In the genomic region with DNA sequence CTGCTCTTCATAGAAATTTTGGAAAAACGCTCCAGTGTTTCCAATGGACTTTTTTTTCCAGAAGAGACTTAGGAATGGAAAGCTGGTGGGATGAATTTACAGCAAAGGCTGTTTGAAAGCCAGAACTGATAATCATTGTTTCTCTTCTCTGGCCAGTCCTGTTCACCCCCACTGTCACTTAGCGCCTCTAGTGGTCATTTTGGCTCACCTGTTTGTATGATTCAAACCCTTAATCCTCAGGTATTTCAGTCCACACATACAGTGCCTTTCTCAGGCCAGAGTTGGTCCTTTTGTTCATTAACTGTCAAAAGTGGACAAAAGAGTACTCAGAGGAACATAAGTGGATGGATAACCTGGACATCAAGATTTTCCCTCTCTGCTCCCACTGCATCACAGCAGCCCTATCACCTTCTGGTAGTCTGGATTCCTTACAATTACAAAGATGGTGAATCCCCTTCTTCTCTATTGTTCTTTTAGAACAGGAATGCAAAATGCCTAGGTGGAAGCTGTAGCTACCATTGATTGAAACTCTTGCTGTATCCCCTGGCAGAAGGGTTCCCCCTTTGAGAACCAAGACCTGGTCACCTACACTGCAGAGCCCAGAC, we compare ENCODE assay signal across 8 cellular contexts.
DNase-seq lines count a peak whose midpoint lies in the region; ATAC-seq and TF ChIP-seq lines count a peak whose summit lies in the region.

No MANE protein-coding gene starts in this region.

- POLR2A ChIA-PET in activated CD4-positive, alpha-beta T cell treated with anti-CD3 and anti-CD28 coated beads, Interleukin-2, amount 10 ng/mL, durations not matched to agents 7 days and 5 days (lab: Charles Lee): no interaction called here

- peak; percentile 65 for TF ChIP-seq CTCF in type B pancreatic cell (conservative IDR thresholded peaks at IDR 0.05)

- no peaks in the 10 kb centered on the region for H3K4me1 Mint-ChIP-seq in activated CD4-positive, alpha-beta T cell treated with anti-CD3 and anti-CD28 coated beads, Interleukin-2, amount 10 ng/mL, durations not matched to agents 7 days and 5 days
- no peaks in the 10 kb centered on the region for H3K4me1 Mint-ChIP-seq in type B pancreatic cell (ENCODE audit: unreplicated experiment)

- no peaks in the 10 kb centered on the region for H3K9me3 Mint-ChIP-seq in activated CD4-positive, alpha-beta T cell treated with anti-CD3 and anti-CD28 coated beads, Interleukin-2, amount 10 ng/mL, durations not matched to agents 7 days and 5 days
- no peaks in the 10 kb centered on the region for H3K9me3 Mint-ChIP-seq in type B pancreatic cell

- no peaks in the 10 kb centered on the region for H3K36me3 Mint-ChIP-seq in activated CD4-positive, alpha-beta T cell treated with anti-CD3 and anti-CD28 coated beads, Interleukin-2, amount 10 ng/mL, durations not matched to agents 7 days and 5 days (ENCODE audit: low read depth)
- no peaks in the 10 kb centered on the region for H3K36me3 Mint-ChIP-seq in type B pancreatic cell

- no peak overlapping the region for H3K27ac Mint-ChIP-seq in activated CD4-positive, alpha-beta T cell treated with anti-CD3 and anti-CD28 coated beads, Interleukin-2, amount 10 ng/mL, durations not matched to agents 7 days and 5 days
- H3K27ac Mint-ChIP-seq in type B pancreatic cell: no peak overlapping the region

- H3K4me3 Mint-ChIP-seq in activated CD4-positive, alpha-beta T cell treated with anti-CD3 and anti-CD28 coated beads, Interleukin-2, amount 10 ng/mL, durations not matched to agents 7 days and 5 days: no peak overlapping the region
- H3K4me3 Mint-ChIP-seq in type B pancreatic cell: no peak overlapping the region

- CTCF ChIA-PET in activated CD4-positive, alpha-beta T cell treated with anti-CD3 and anti-CD28 coated beads, Interleukin-2, amount 10 ng/mL, durations not matched to agents 7 days and 5 days (lab: Charles Lee): no interaction called here

- peak; percentile 23 for DNase-seq in activated CD4-positive, alpha-beta T cell treated with anti-CD3 and anti-CD28 coated beads, Interleukin-2, amount 10 ng/mL, durations not matched to agents 7 days and 5 days
- DNase-seq in activated CD4-positive, alpha-beta T cell treated with anti-CD3 and anti-CD28 coated beads, Interleukin-2, amount 50 U/mL, for 4 hours: no peak
- no peak for DNase-seq in type B pancreatic cell (ENCODE audit: extremely low spot score, unreplicated experiment)
- no peak for DNase-seq in activated CD8-positive, alpha-beta memory T cell treated with anti-CD3 and anti-CD28 coated beads for 24 hours
- DNase-seq in activated gamma-delta T cell (lab: John Stamatoyannopoulos, UW): no peak
- DNase-seq in AG08395 (ENCODE audit: low spot score): no peak

- ATAC-seq in HG03045 (IDR thresholded peaks at IDR 0.05; ENCODE audit: unreplicated experiment): peak; percentile 83
- ATAC-seq in SK-N-SH treated with all-trans-retinoic acid at 6 μM for 48 hours: peak; percentile 48; the same call in 1 of the 3 replicates

- H3K27me3 Mint-ChIP-seq in activated CD4-positive, alpha-beta T cell treated with anti-CD3 and anti-CD28 coated beads, Interleukin-2, amount 10 ng/mL, durations not matched to agents 7 days and 5 days: no peaks in the 10 kb centered on the region
- no peaks in the 10 kb centered on the region for H3K27me3 Mint-ChIP-seq in type B pancreatic cell

TF ChIP-seq in SK-N-SH treated with all-trans-retinoic acid at 6 μM for 48 hours, 23 proteins besides CTCF, POLR2A, EP300 and RAD21:
- TF ChIP-seq GLIS3 (CRISPR knock-in tag; IDR thresholded peaks at IDR 0.05) (no peak), OSR1 (CRISPR knock-in tag; IDR thresholded peaks at IDR 0.05) (no peak), RARB (CRISPR knock-in tag; IDR thresholded peaks at IDR 0.05) (no peak), PPARA (CRISPR knock-in tag; IDR thresholded peaks at IDR 0.05; ENCODE audit: borderline replicate concordance) (no peak), ZNF565 (CRISPR knock-in tag; conservative IDR thresholded peaks at IDR 0.05; ENCODE audit: low read depth) (no peak), ZC3H10 (CRISPR knock-in tag; IDR thresholded peaks at IDR 0.05) (no peak), ZNF70 (CRISPR knock-in tag; IDR thresholded peaks at IDR 0.05) (no peak), TCF4 (CRISPR knock-in tag; IDR thresholded peaks at IDR 0.05; ENCODE audit: borderline replicate concordance) (no peak), ZFP30 (CRISPR knock-in tag; IDR thresholded peaks at IDR 0.05) (no peak), PATZ1 (CRISPR knock-in tag; IDR thresholded peaks at IDR 0.05; ENCODE audit: borderline replicate concordance) (no peak), ZFP3 (CRISPR knock-in tag; IDR thresholded peaks at IDR 0.05) (no peak), ZNF8 (CRISPR knock-in tag; IDR thresholded peaks at IDR 0.05) (no peak)
- TF ChIP-seq, protein P1, sequence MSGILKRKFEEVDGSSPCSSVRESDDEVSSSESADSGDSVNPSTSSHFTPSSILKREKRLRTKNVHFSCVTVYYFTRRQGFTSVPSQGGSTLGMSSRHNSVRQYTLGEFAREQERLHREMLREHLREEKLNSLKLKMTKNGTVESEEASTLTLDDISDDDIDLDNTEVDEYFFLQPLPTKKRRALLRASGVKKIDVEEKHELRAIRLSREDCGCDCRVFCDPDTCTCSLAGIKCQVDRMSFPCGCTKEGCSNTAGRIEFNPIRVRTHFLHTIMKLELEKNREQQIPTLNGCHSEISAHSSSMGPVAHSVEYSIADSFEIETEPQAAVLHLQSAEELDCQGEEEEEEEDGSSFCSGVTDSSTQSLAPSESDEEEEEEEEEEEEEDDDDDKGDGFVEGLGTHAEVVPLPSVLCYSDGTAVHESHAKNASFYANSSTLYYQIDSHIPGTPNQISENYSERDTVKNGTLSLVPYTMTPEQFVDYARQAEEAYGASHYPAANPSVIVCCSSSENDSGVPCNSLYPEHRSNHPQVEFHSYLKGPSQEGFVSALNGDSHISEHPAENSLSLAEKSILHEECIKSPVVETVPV (CRISPR knock-in tag; IDR thresholded peaks at IDR 0.05): no peak
